In genomic region chr3:188246905-188247304, GRCh38 we compare ENCODE assay signal across 24 cellular contexts.
A peak's percentile ranks its signal among the peaks of the same experiment; 100 is the strongest.
DNase-seq lines count a peak whose midpoint lies in the region; ATAC-seq, FAIRE-seq and TF ChIP-seq lines count a peak whose summit lies in the region.
"Had no signal": no experiment of that assay in that cellular context is flagged by ENCODE, and none has a peak within 500 bp of the region (broad histone marks: within the 10 kb centered on the region; RNA-seq: fewer than 3 reads in every experiment).

No MANE protein-coding gene starts in this region.

- CTCF ChIA-PET in A549 (lab: Yijun Ruan, JAX): interaction anchor here (1.0 kb wide), 1 partner anchor 708 kb away, joined by 3 read pairs; no protein-coding TSS in a partner anchor

- peaks cover 17% of the 10 kb centered on the region for H3F3A ChIP-seq in OCI-LY1 (ENCODE audit: insufficient read depth, low read length)

- peaks cover 0 to 4% of the 10 kb centered on the region in 2 donors for H3K9me3 Mint-ChIP-seq in stimulated activated naive B cell treated with anti-CD40 and anti-IgM and Interleukin-4, amounts not matched to agents 10 μg/mL and 1 μg/mL and 100 μg/mL, for 72 hours
- H3K9me3 Mint-ChIP-seq: HFFc6 had no signal

- TF ChIP-seq CTCF in A549 (IDR thresholded peaks at IDR 0.05) (no peak), OCI-LY1 (IDR thresholded peaks at IDR 0.05; ENCODE audit: low read length) (no peak), esophagus muscularis mucosa (IDR thresholded peaks at IDR 0.05) (no peak), left lung (IDR thresholded peaks at IDR 0.05) (no peak)

- FAIRE-seq in A549 (lab: Jason Lieb, UNC): no peak
- FAIRE-seq: D721Med, RCC 7860 had no signal

- no peak for TF ChIP-seq RAD21 in A549 (conservative IDR thresholded peaks at IDR 0.05 in 1 of 2, IDR thresholded peaks at IDR 0.05 in 1 of 2)

- H3K4me3 Mint-ChIP-seq in stimulated activated naive B cell treated with anti-CD40 and anti-IgM and Interleukin-4, amounts not matched to agents 10 μg/mL and 1 μg/mL and 100 μg/mL, for 72 hours: no peak overlapping the region
- H3K4me3 Mint-ChIP-seq: H9, HFFc6 had no signal

- H3K9me3 ChIP-seq in A549 (no peaks in the 10 kb centered on the region), OCI-LY1 (ENCODE audit: low read length) (no peaks in the 10 kb centered on the region), esophagus muscularis mucosa (no peaks in the 10 kb centered on the region), left lung (no peaks in the 10 kb centered on the region)
- H3K9me3 ChIP-seq: BE2C, SJSA1 had no signal

- H3K27me3 ChIP-seq in OCI-LY1 (ENCODE audit: insufficient read depth, low read length) (no peaks in the 10 kb centered on the region), esophagus muscularis mucosa (no peaks in the 10 kb centered on the region), left lung (no peaks in the 10 kb centered on the region)
- H3K27me3 ChIP-seq: BE2C, SJSA1 had no signal

- no peaks in the 10 kb centered on the region for H3K36me3 ChIP-seq in OCI-LY1 (ENCODE audit: insufficient read depth, low read length)
- peaks cover 0 to 6% (median 0%) of the 10 kb centered on the region in 4 donors for H3K36me3 ChIP-seq in esophagus muscularis mucosa
- no peaks in the 10 kb centered on the region for H3K36me3 ChIP-seq in left lung
- H3K36me3 ChIP-seq: BE2C had no signal

- peaks cover 11 to 12% of the 10 kb centered on the region in 2 donors for H3K36me3 Mint-ChIP-seq in stimulated activated naive B cell treated with anti-CD40 and anti-IgM and Interleukin-4, amounts not matched to agents 10 μg/mL and 1 μg/mL and 100 μg/mL, for 72 hours

- H3K79me2 ChIP-seq in OCI-LY1 (ENCODE audit: insufficient read depth, low read length): no peaks in the 10 kb centered on the region

- H3K4me1 ChIP-seq in A549 (peaks cover 71% of the 10 kb centered on the region), OCI-LY1 (ENCODE audit: insufficient read depth, low read length, severe bottlenecking) (peaks cover 73% of the 10 kb centered on the region), esophagus muscularis mucosa (peaks cover 22 to 90% (median 84%) of the 10 kb centered on the region in 4 donors), left lung (no peaks in the 10 kb centered on the region)
- H3K4me1 ChIP-seq: BE2C had no signal

- TF ChIP-seq POLR2A in A549 (IDR thresholded peaks at IDR 0.05; ENCODE audit: low read length) (no peak), esophagus muscularis mucosa (IDR thresholded peaks at IDR 0.05; ENCODE audit: low read depth) (no peak)

- H4K20me1 ChIP-seq in OCI-LY1 (ENCODE audit: insufficient read depth, low read length): no peaks in the 10 kb centered on the region

- H3K4me3 ChIP-seq in A549 (no peak overlapping the region), OCI-LY1 (ENCODE audit: low read depth, low read length, poor library complexity, severe bottlenecking) (no peak overlapping the region), esophagus muscularis mucosa (no peak overlapping the region), left lung (no peak overlapping the region)
- H3K4me3 ChIP-seq: SJSA1 had no signal

- no peak for TF ChIP-seq EP300 in A549 (IDR thresholded peaks at IDR 0.05)
- TF ChIP-seq EP300 in esophagus muscularis mucosa (IDR thresholded peaks at IDR 0.05): no peak

- no peaks in the 10 kb centered on the region for H3K27me3 Mint-ChIP-seq in stimulated activated naive B cell treated with anti-CD40 and anti-IgM and Interleukin-4, amounts not matched to agents 10 μg/mL and 1 μg/mL and 100 μg/mL, for 72 hours

- no peaks in the 10 kb centered on the region for H3K9me2 ChIP-seq in OCI-LY1 (ENCODE audit: low read depth, low read length)

- DNase-seq in A549 (ENCODE audit: low read depth in 1 of 2, low spot score in 1 of 2): no peak
- DNase-seq in esophagus muscularis mucosa (ENCODE audit: extremely low spot score): no peak
- no peak for DNase-seq in stimulated activated naive B cell treated with anti-CD40 and anti-IgM and Interleukin-4, amounts not matched to agents 10 μg/mL and 1 μg/mL and 100 μg/mL, for 72 hours
- DNase-seq in left lung: no peak
- DNase-seq in UCSD-AML1 (lab: John Stamatoyannopoulos, UW; ENCODE audit: unreplicated experiment): no peak
- DNase-seq in OCI-M1 (lab: John Stamatoyannopoulos, UW): no peak
- DNase-seq: BE2C; DMS53; EL; H9; HFFc6; MV-4-11; NCI-H1105 treated with DMSO at 0.1 percent for 48 hours; NCI-H2029 treated with DMSO at 0.1 percent for 48 hours; NCI-H345; NCI-H524; NCI-H774; NK-92 treated with Interleukin-12 subunit alpha and Interleukin-12 subunit beta, amount 100 ng/mL, for 24 hours had no signal

- WGBS in A549 (ENCODE audit: missing lambda C conversion rate): 92% methylated on average over 2 of the region's 2 CpGs
- 72% methylated on average over 2 of the region's 2 CpGs for WGBS in esophagus muscularis mucosa

- H3K9ac ChIP-seq in OCI-LY1 (ENCODE audit: low read length): no peak overlapping the region; the same call in 1 of the 2 replicates
- H3K9ac ChIP-seq: KMS-11 had no signal

- H3K4me2 ChIP-seq in A549 (no peak overlapping the region), OCI-LY1 (ENCODE audit: low read length) (no peak overlapping the region; the same call in 1 of the 2 replicates)
- H3K4me2 ChIP-seq: KMS-11 had no signal

- intact Hi-C loops in esophagus muscularis mucosa (cut with DNase I): no loop called here
- intact Hi-C loops in left lung (cut with DNase I): no loop called here

- no peak for ATAC-seq in A549
- ATAC-seq in stimulated activated naive B cell treated with anti-CD40 and anti-IgM and Interleukin-4, amounts not matched to agents 10 μg/mL and 1 μg/mL and 100 μg/mL, for 72 hours (replicated peaks): no peak
- ATAC-seq in left lung: no peak
- ATAC-seq in GM19467 (IDR thresholded peaks at IDR 0.05; ENCODE audit: unreplicated experiment): no peak

- peak overlapping the region; percentile 31 for H3K27ac Mint-ChIP-seq in stimulated activated naive B cell treated with anti-CD40 and anti-IgM and Interleukin-4, amounts not matched to agents 10 μg/mL and 1 μg/mL and 100 μg/mL, for 72 hours
- H3K27ac Mint-ChIP-seq: HFFc6 had no signal

- no peak overlapping the region for H2AFZ ChIP-seq in OCI-LY1 (ENCODE audit: low read length)

- POLR2A ChIA-PET in A549 (lab: Yijun Ruan, JAX): no interaction called here

- peaks cover 33 to 50% of the 10 kb centered on the region in 2 donors for H3K4me1 Mint-ChIP-seq in stimulated activated naive B cell treated with anti-CD40 and anti-IgM and Interleukin-4, amounts not matched to agents 10 μg/mL and 1 μg/mL and 100 μg/mL, for 72 hours
- H3K4me1 Mint-ChIP-seq: H9 had no signal

- H3K27ac ChIP-seq in A549 (peak overlapping the region in 1 of 2 experiments; percentile 42; a peak in 3 of 6 replicates), OCI-LY1 (ENCODE audit: low read depth, low read length, poor library complexity, severe bottlenecking) (peak overlapping the region; percentile 97), esophagus muscularis mucosa (replicated peaks in 1 of 4) (peak overlapping the region; percentile 67 to 98 (median 92)), left lung (no peak overlapping the region)
- H3K27ac ChIP-seq: KMS-11, SJSA1 had no signal

TF ChIP-seq in A549, 52 proteins besides CTCF, POLR2A, EP300 and RAD21:
- TF ChIP-seq SMC3 (IDR thresholded peaks at IDR 0.05) (no peak), KDM1A (IDR thresholded peaks at IDR 0.05; ENCODE audit: low read depth) (0 out of 2 replicates have a peak, but pooled peaks have one; percentile 57)

Comparison
In these comparisons a context has a peak if more than half of its experiments do, and no peak if none do; other contexts are left out.
1. H3K27ac ChIP-seq: peak in OCI-LY1 (single experiment) and esophagus muscularis mucosa (4 of 4); none in left lung (0 of 2).